1 cellular context compared by ENCODE assay signal in genomic region chr13:32080328-32080744, GRCh38.
TF ChIP-seq lines count a peak whose summit lies in the region.

No MANE protein-coding gene starts in this region.

TF ChIP-seq in HepG2, 621 proteins besides CTCF, POLR2A, EP300 and RAD21 (continued from another document and continues in another):
- TF ChIP-seq KDM1A (CRISPR knock-in tag; IDR thresholded peaks at IDR 0.05), result no peak
- TF ChIP-seq ZNF670 (CRISPR knock-in tag; IDR thresholded peaks at IDR 0.05; ENCODE audit: borderline replicate concordance), result no peak
- TF ChIP-seq ZNF296 (CRISPR knock-in tag; conservative IDR thresholded peaks at IDR 0.05), result no peak
- TF ChIP-seq ZNF496 (CRISPR knock-in tag; IDR thresholded peaks at IDR 0.05; ENCODE audit: insufficient replicate concordance), result no peak
- no peak for TF ChIP-seq TSC22D2 (CRISPR knock-in tag; IDR thresholded peaks at IDR 0.05; ENCODE audit: borderline replicate concordance)
- TF ChIP-seq JARID2 (CRISPR knock-in tag; IDR thresholded peaks at IDR 0.05; ENCODE audit: insufficient replicate concordance), result no peak
- no peak for TF ChIP-seq XBP1 (CRISPR knock-in tag; IDR thresholded peaks at IDR 0.05)
- no peak for TF ChIP-seq RNF219 (CRISPR knock-in tag; IDR thresholded peaks at IDR 0.05)
- no peak for TF ChIP-seq SNAI1 (CRISPR knock-in tag; IDR thresholded peaks at IDR 0.05; ENCODE audit: borderline replicate concordance)
- no peak for TF ChIP-seq TOPORS (CRISPR knock-in tag; IDR thresholded peaks at IDR 0.05)
- peak; percentile 29; the same call in 1 of the 2 replicates for TF ChIP-seq CEBPG (CRISPR knock-in tag; IDR thresholded peaks at IDR 0.05)
- no peak for TF ChIP-seq REXO4 (CRISPR knock-in tag; IDR thresholded peaks at IDR 0.05; ENCODE audit: borderline replicate concordance)
- TF ChIP-seq ZHX1 (CRISPR knock-in tag; IDR thresholded peaks at IDR 0.05; ENCODE audit: low read depth), result no peak
- no peak for TF ChIP-seq ZNF766 (CRISPR knock-in tag; IDR thresholded peaks at IDR 0.05; ENCODE audit: borderline replicate concordance)
- TF ChIP-seq MAX (IDR thresholded peaks at IDR 0.05), result no peak
- no peak for TF ChIP-seq CCAR2 (optimal IDR thresholded peaks at IDR 0.05; ENCODE audit: low read depth, low read length)
- TF ChIP-seq ZNF460 (CRISPR knock-in tag; IDR thresholded peaks at IDR 0.05; ENCODE audit: borderline replicate concordance), result no peak
- TF ChIP-seq ZNF350 (CRISPR knock-in tag; IDR thresholded peaks at IDR 0.05; ENCODE audit: borderline replicate concordance, low read depth), result no peak
- no peak for TF ChIP-seq RNF2 (conservative IDR thresholded peaks at IDR 0.05; ENCODE audit: low read depth)
- TF ChIP-seq KAT2B (IDR thresholded peaks at IDR 0.05; ENCODE audit: borderline replicate concordance, low read depth, low read length), result no peak
- no peak for TF ChIP-seq SMAD3 (CRISPR knock-in tag; IDR thresholded peaks at IDR 0.05)
- TF ChIP-seq ZNF543 (CRISPR knock-in tag; IDR thresholded peaks at IDR 0.05), result no peak
- TF ChIP-seq ZBTB21 (CRISPR knock-in tag; IDR thresholded peaks at IDR 0.05), result no peak
- TF ChIP-seq KDM5A (IDR thresholded peaks at IDR 0.05; ENCODE audit: borderline replicate concordance, low read length), result no peak
- TF ChIP-seq DDIT3 (CRISPR knock-in tag; IDR thresholded peaks at IDR 0.05), result no peak
- no peak for TF ChIP-seq IRF1 (CRISPR knock-in tag; IDR thresholded peaks at IDR 0.05; ENCODE audit: low read depth)
- TF ChIP-seq ZBTB37 (CRISPR knock-in tag; IDR thresholded peaks at IDR 0.05), result no peak
- TF ChIP-seq ZFX (CRISPR knock-in tag; IDR thresholded peaks at IDR 0.05; ENCODE audit: low read depth), result no peak
- TF ChIP-seq ZNF224 (CRISPR knock-in tag; IDR thresholded peaks at IDR 0.05), result no peak
- TF ChIP-seq ATF3 (CRISPR knock-in tag; IDR thresholded peaks at IDR 0.05), result no peak
- no peak for TF ChIP-seq ZNF550 (CRISPR knock-in tag; IDR thresholded peaks at IDR 0.05; ENCODE audit: borderline replicate concordance)
- no peak for TF ChIP-seq SMARCE1 (IDR thresholded peaks at IDR 0.05; ENCODE audit: borderline replicate concordance)
- TF ChIP-seq ARID2 (CRISPR knock-in tag; IDR thresholded peaks at IDR 0.05; ENCODE audit: borderline replicate concordance), result no peak
- no peak for TF ChIP-seq ZBTB1 (CRISPR knock-in tag; IDR thresholded peaks at IDR 0.05; ENCODE audit: borderline replicate concordance)
- no peak for TF ChIP-seq PRDM4 (CRISPR knock-in tag; IDR thresholded peaks at IDR 0.05; ENCODE audit: borderline replicate concordance)
- TF ChIP-seq CEBPZ (IDR thresholded peaks at IDR 0.05; ENCODE audit: low read length), result no peak
- no peak for TF ChIP-seq ZNF143 (CRISPR knock-in tag; IDR thresholded peaks at IDR 0.05)
- TF ChIP-seq HOXA9 (CRISPR knock-in tag; IDR thresholded peaks at IDR 0.05; ENCODE audit: borderline replicate concordance), result no peak
- no peak for TF ChIP-seq ZNF30 (CRISPR knock-in tag; IDR thresholded peaks at IDR 0.05)
- no peak for TF ChIP-seq CREB1 (IDR thresholded peaks at IDR 0.05)
- TF ChIP-seq CREB1 (CRISPR knock-in tag; IDR thresholded peaks at IDR 0.05), result no peak
- no peak for TF ChIP-seq POLR2AphosphoS5 (IDR thresholded peaks at IDR 0.05; ENCODE audit: low read depth, low read length)
- peak; percentile 75; the same call in 1 of the 2 replicates for TF ChIP-seq FOXJ3 (CRISPR knock-in tag; IDR thresholded peaks at IDR 0.05; ENCODE audit: borderline replicate concordance)
- no peak for TF ChIP-seq FOXK1 (CRISPR knock-in tag; IDR thresholded peaks at IDR 0.05; ENCODE audit: borderline replicate concordance, low read depth)
- TF ChIP-seq ZNF3 (CRISPR knock-in tag; IDR thresholded peaks at IDR 0.05), result no peak
- TF ChIP-seq ZNF564 (CRISPR knock-in tag; IDR thresholded peaks at IDR 0.05), result no peak
- no peak for TF ChIP-seq KLF9 (CRISPR knock-in tag; IDR thresholded peaks at IDR 0.05; ENCODE audit: low read depth)
- TF ChIP-seq SPEN (CRISPR knock-in tag; IDR thresholded peaks at IDR 0.05; ENCODE audit: low read depth), result no peak
- TF ChIP-seq RFX3 (CRISPR knock-in tag; IDR thresholded peaks at IDR 0.05), result no peak
- TF ChIP-seq ZNF652 (CRISPR knock-in tag; IDR thresholded peaks at IDR 0.05; ENCODE audit: borderline replicate concordance, low read depth), result 0 out of 2 replicates have a peak, but pooled peaks have one; percentile 17
- no peak for TF ChIP-seq ZNF317 (CRISPR knock-in tag; IDR thresholded peaks at IDR 0.05)
- TF ChIP-seq ZNF510 (CRISPR knock-in tag; IDR thresholded peaks at IDR 0.05; ENCODE audit: low read depth), result no peak
- no peak for TF ChIP-seq ZNF558 (CRISPR knock-in tag; IDR thresholded peaks at IDR 0.05; ENCODE audit: borderline replicate concordance)
- TF ChIP-seq LCORL (IDR thresholded peaks at IDR 0.05), result no peak
- TF ChIP-seq LCORL (CRISPR knock-in tag; IDR thresholded peaks at IDR 0.05), result no peak
- 0 out of 2 replicates have a peak, but pooled peaks have one; percentile 26 for TF ChIP-seq NFKBIZ (CRISPR knock-in tag; IDR thresholded peaks at IDR 0.05)
- TF ChIP-seq ZMYM3 (CRISPR knock-in tag; IDR thresholded peaks at IDR 0.05), result no peak
- 0 out of 2 replicates have a peak, but pooled peaks have one; percentile 19 for TF ChIP-seq IRF2 (CRISPR knock-in tag; IDR thresholded peaks at IDR 0.05)
- no peak for TF ChIP-seq NBN (conservative IDR thresholded peaks at IDR 0.05)
- TF ChIP-seq ZBTB34 (CRISPR knock-in tag; IDR thresholded peaks at IDR 0.05), result no peak
- TF ChIP-seq RBAK (CRISPR knock-in tag; IDR thresholded peaks at IDR 0.05), result no peak
- TF ChIP-seq ZNF891 (CRISPR knock-in tag; IDR thresholded peaks at IDR 0.05), result no peak
- no peak for TF ChIP-seq HOXA7 (CRISPR knock-in tag; IDR thresholded peaks at IDR 0.05)
- no peak for TF ChIP-seq MAFG (CRISPR knock-in tag; IDR thresholded peaks at IDR 0.05)
- TF ChIP-seq ZFYVE20 (CRISPR knock-in tag; IDR thresholded peaks at IDR 0.05; ENCODE audit: borderline replicate concordance, low read depth), result no peak
